Comparison of ENCODE assay signal across 8 cellular contexts in genomic region chr1:1305300-1306069, GRCh38. TPM values are rescaled to one million over a fixed set of nuclear protein-coding genes. Genes with fewer than 3 reads are reported as not detected.
DNase-seq lines count a peak whose midpoint lies in the region; ATAC-seq and TF ChIP-seq lines count a peak whose summit lies in the region.

No MANE protein-coding gene starts in this region.

- peak; percentile 42 for TF ChIP-seq CTCF in GM10266 (IDR thresholded peaks at IDR 0.05; ENCODE audit: control insufficient read depth, insufficient read depth, low read depth, missing control alignments)

- peak; percentile 85 for DNase-seq in GM10266 (ENCODE audit: extremely low spot score)
- peak; percentile 90 for DNase-seq in NAMALWA (ENCODE audit: low spot score)
- DNase-seq in activated CD4-positive, alpha-beta T cell treated with anti-CD3 and anti-CD28 coated beads for 4 hours: peak; percentile 68 to 75
- peak; percentile 54 for DNase-seq in dedifferentiated amniotic fluid mesenchymal stem cell (ENCODE audit: extremely low spot score)
- peak; percentile 49 for DNase-seq in medulla oblongata (ENCODE audit: extremely low spot score)
- DNase-seq in stimulated activated CD8-positive, alpha-beta memory T cell treated with anti-CD3 and anti-CD28 coated beads, Interleukin-4, amount 100 ng/mL, for 4 hours (ENCODE audit: low read depth in 2 of 2, low spot score in 1 of 2): peak; percentile 51 to 67
- DNase-seq in mesenteric fat pad (ENCODE audit: low spot score): no peak

- no peak for ATAC-seq in GM19463 (IDR thresholded peaks at IDR 0.05; ENCODE audit: unreplicated experiment)

RNA-seq across cellular contexts. Expression of gene ACAP3, which starts 2.2 kb away (rescaled TPM):
- total RNA-seq in mesenteric fat pad: 36.6 TPM

RNA-seq across cellular contexts. Expression of gene PUSL1, which starts 2.9 kb away (rescaled TPM):
- total RNA-seq in mesenteric fat pad: 11.6 TPM

RNA-seq across cellular contexts. Expression of gene INTS11, which starts 19.0 kb away (rescaled TPM):
- total RNA-seq in mesenteric fat pad: 74.7 TPM

RNA-seq across cellular contexts. Expression of gene CPTP, which starts 19.1 kb away (rescaled TPM):
- total RNA-seq in mesenteric fat pad: 19.7 TPM

RNA-seq across cellular contexts. Expression of gene SCNN1D, which starts 25.2 kb away (rescaled TPM):
- 2.1 TPM for total RNA-seq in mesenteric fat pad
